In genomic region chr2:181678033-181678586, GRCh38 we compare ENCODE assay signal across 8 cellular contexts. TPM values are rescaled to one million over a fixed set of nuclear protein-coding genes. Genes with fewer than 3 reads are reported as not detected.
DNase-seq lines count a peak whose midpoint lies in the region; ATAC-seq and TF ChIP-seq lines count a peak whose summit lies in the region.

No MANE protein-coding gene starts in this region.

- H3K4me2 ChIP-seq in Karpas-422 (ENCODE audit: low read depth, low read length, poor library complexity, severe bottlenecking) (no peak overlapping the region), PC-9 (no peak overlapping the region)

- H3K4me3 ChIP-seq in retinal pigment epithelial cell (ENCODE audit: low read length) (no peak overlapping the region), Karpas-422 (ENCODE audit: low read length) (no peak overlapping the region), PC-9 (no peak overlapping the region)

- H3K9me3 ChIP-seq in Karpas-422 (ENCODE audit: low read length) (no peaks in the 10 kb centered on the region), PC-9 (ENCODE audit: insufficient read depth, low read depth) (no peaks in the 10 kb centered on the region; the same call in 1 of the 2 replicates)

- peak; percentile 24 for DNase-seq in NCI-H1048 (lab: John Stamatoyannopoulos, UW)
- peak; percentile 44 for DNase-seq in activated naive CD4-positive, alpha-beta T cell treated with Interleukin-2 at 50 U/mL for 16 hours
- peak in 30 of 42 donors; percentile 7 to 71 (median 39) for DNase-seq in head of caudate nucleus
- peak; percentile 47 for DNase-seq in retinal pigment epithelial cell (ENCODE audit: low read depth)
- no peak for DNase-seq in Karpas-422
- DNase-seq in PC-9 = no peak

- H3K9ac ChIP-seq in Karpas-422 (ENCODE audit: low read length) = no peak overlapping the region

- CTCF ChIA-PET in PC-9 (lab: Charles Lee) = no interaction called here

- H3K27ac ChIP-seq in Karpas-422 (ENCODE audit: low read length) (no peak overlapping the region), PC-9 (no peak overlapping the region)

- POLR2A ChIA-PET in PC-9 (lab: Charles Lee; ENCODE audit: unreplicated experiment) = no interaction called here

- H3K79me2 ChIP-seq in Karpas-422 (ENCODE audit: low read length) (no peaks in the 10 kb centered on the region), PC-9 (ENCODE audit: low read depth) (no peaks in the 10 kb centered on the region)

- intact Hi-C loops in head of caudate nucleus (cut with DNase I) = no loop called here
- intact Hi-C loops in PC-9 (cut with micrococcal nuclease; ENCODE audit: unreplicated experiment) = no loop called here

- no peaks in the 10 kb centered on the region for H3F3A ChIP-seq in PC-9 (ENCODE audit: insufficient read depth, low read depth)

- H3K27me3 ChIP-seq in Karpas-422 (ENCODE audit: low read length) (no peaks in the 10 kb centered on the region), PC-9 (ENCODE audit: insufficient read depth, low read depth) (no peaks in the 10 kb centered on the region)

- H3K9me2 ChIP-seq in Karpas-422 (replicated peaks; ENCODE audit: insufficient read depth, low read length) = no peaks in the 10 kb centered on the region
- no peaks in the 10 kb centered on the region for H3K9me2 ChIP-seq in PC-9 (ENCODE audit: insufficient read depth)

- no TSS peak for BruUV-seq in PC-9 (replicated peaks; lab: Mats Ljungman, UMichigan)

- no peak overlapping the region for H2AFZ ChIP-seq in Karpas-422 (ENCODE audit: low read length)
- H2AFZ ChIP-seq in PC-9 = no peak overlapping the region; the same call in 1 of the 2 replicates

- H3K36me3 ChIP-seq in Karpas-422 (ENCODE audit: insufficient read depth, low read length) (no peaks in the 10 kb centered on the region), PC-9 (ENCODE audit: low read depth) (no peaks in the 10 kb centered on the region)

- ATAC-seq in GM18907 (IDR thresholded peaks at IDR 0.05; ENCODE audit: unreplicated experiment) = peak; percentile 39
- no peak for ATAC-seq in GM19395 (IDR thresholded peaks at IDR 0.05; ENCODE audit: unreplicated experiment)

- peaks cover 46% of the 10 kb centered on the region for H3K4me1 ChIP-seq in Karpas-422 (ENCODE audit: low read length)
- no peaks in the 10 kb centered on the region for H3K4me1 ChIP-seq in PC-9 (replicated peaks; ENCODE audit: insufficient read depth)

- TF ChIP-seq CTCF in retinal pigment epithelial cell (conservative IDR thresholded peaks at IDR 0.05; ENCODE audit: low read depth, low read length) (no peak), PC-9 (conservative IDR thresholded peaks at IDR 0.05) (no peak)

- H4K20me1 ChIP-seq in Karpas-422 (ENCODE audit: insufficient read depth, low read depth, low read length) (no peaks in the 10 kb centered on the region), PC-9 (ENCODE audit: insufficient read depth) (no peaks in the 10 kb centered on the region)

RNA-seq across cellular contexts. Expression of gene NEUROD1, which starts 2.2 kb away (rescaled TPM):
- not detected in 2 replicates for total RNA-seq in Karpas-422 (2014; rRNA removed; shearing (Covaris generic); ENCODE audit: low replicate concordance)
- total RNA-seq in PC-9 (2021) = not detected in 2 replicates

RNA-seq across cellular contexts. Expression of gene CERKL, which starts 21.2 kb away (rescaled TPM):
- total RNA-seq in Karpas-422 (2014; rRNA removed; shearing (Covaris generic); ENCODE audit: low replicate concordance) = 15.4 and 24.4 TPM in 2 replicates
- 1.5 and 1.6 TPM in 2 replicates for total RNA-seq in PC-9 (2021)

Comparison
In these comparisons a context has a peak if more than half of its experiments do, and no peak if none do; other contexts are left out.
1. DNase-seq: peak in NCI-H1048 (single experiment), activated naive CD4-positive, alpha-beta T cell treated with Interleukin-2 at 50 U/mL for 16 hours (single experiment), head of caudate nucleus (30 of 42) and retinal pigment epithelial cell (single experiment); none in Karpas-422 (single experiment) and PC-9 (0 of 2).